ENCODE assay signal across 15 cellular contexts in the genomic region with DNA sequence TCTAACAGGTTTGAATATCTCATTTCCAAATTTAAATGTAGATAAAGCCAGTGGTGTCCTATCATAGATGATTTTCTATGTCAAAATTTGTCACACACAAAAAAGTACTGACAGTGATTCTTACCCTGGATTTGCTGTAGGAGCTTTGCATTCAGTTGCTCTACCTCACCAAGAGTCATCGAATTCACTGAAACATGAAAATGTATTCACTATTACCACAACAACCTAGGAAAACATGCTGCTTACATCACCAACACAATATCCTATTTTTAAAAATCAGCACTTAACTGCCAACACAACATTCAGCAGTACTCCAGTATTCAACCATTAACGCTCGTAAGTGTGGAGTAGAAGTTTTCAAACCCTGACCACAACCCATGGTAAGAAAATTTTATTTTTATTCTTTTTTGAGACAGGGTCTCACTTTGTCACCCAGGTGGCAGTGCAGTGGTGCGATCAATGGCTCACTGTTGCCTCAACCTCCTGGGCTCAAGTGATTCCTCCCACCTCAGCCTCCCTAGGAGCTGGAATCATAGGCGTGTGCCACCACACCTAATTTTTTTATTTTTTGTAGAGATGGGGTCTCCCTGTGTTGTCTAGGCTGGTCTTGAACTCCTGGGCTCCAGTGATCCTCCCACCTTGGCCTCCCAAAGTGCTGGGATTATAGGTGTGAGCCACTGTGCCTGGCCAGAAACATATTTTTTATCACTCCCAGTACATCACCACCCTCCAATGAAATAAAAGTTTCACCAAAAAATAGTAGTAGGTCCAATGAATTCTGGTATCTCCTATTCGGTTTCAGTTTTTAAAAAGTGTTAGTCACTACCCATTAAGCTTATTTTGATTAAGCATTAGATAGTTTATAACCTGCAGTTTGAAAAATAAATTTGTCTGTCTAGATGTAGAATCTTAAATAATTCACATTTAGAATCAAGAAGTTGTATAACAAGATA. TPM values are rescaled to one million over a fixed set of nuclear protein-coding genes. Genes with fewer than 3 reads are reported as not detected.
DNase-seq lines count a peak whose midpoint lies in the region; ATAC-seq and TF ChIP-seq lines count a peak whose summit lies in the region.
"Had no signal": no experiment of that assay in that cellular context is flagged by ENCODE, and none has a peak within 500 bp of the region (broad histone marks: within the 10 kb centered on the region; RNA-seq: fewer than 3 reads in every experiment).

No MANE protein-coding gene starts in this region.

- CTCF ChIA-PET in CD4-positive, alpha-beta memory T cell (lab: Charles Lee; ENCODE audit: partially characterized antibody), result interaction anchor here (1.2 to 3.1 kb wide), 9 partner anchors 10 to 129 kb away, joined by 3 to 16 read pairs (median 6); no protein-coding TSS in a partner anchor

- H3K36me3 Mint-ChIP-seq in CD4-positive, alpha-beta memory T cell, result peaks cover 14 to 45% of the 10 kb centered on the region in 2 donors
- H3K36me3 Mint-ChIP-seq in IgD-negative memory B cell (peaks cover 3% of the 10 kb centered on the region), natural killer cell (no peaks in the 10 kb centered on the region), type B pancreatic cell (peaks cover 24% of the 10 kb centered on the region)
- peaks cover 61% of the 10 kb centered on the region for H3K36me3 Mint-ChIP-seq in activated T-helper 2 cell treated with anti-CD3 and anti-CD28 coated beads, Interferon-gamma antibody, Interleukin-2, Interleukin-4, amounts not matched to agents 10 μg/mL and 5 μg/mL and 100 μg/mL, durations not matched to agents 14 hours and 24 hours and 36 hours (ENCODE audit: low read depth)

- H3K27me3 ChIP-seq in CD4-positive, alpha-beta memory T cell (ENCODE audit: insufficient read depth, low read length), result no peaks in the 10 kb centered on the region
- H3K27me3 ChIP-seq: gastrocnemius medialis, tibial artery had no signal

- peak overlapping the region; percentile 49 to 92 (median 82) for H3K4me3 Mint-ChIP-seq in CD4-positive, alpha-beta memory T cell
- H3K4me3 Mint-ChIP-seq in IgD-negative memory B cell, result peak overlapping the region in 3 of 4 donors; percentile 13 to 94 (median 57)
- peak overlapping the region; percentile 13 for H3K4me3 Mint-ChIP-seq in activated T-helper 2 cell treated with anti-CD3 and anti-CD28 coated beads, Interferon-gamma antibody, Interleukin-2, Interleukin-4, amounts not matched to agents 10 μg/mL and 5 μg/mL and 100 μg/mL, durations not matched to agents 14 hours and 24 hours and 36 hours (ENCODE audit: low read depth)
- H3K4me3 Mint-ChIP-seq in natural killer cell, result peak overlapping the region; percentile 83
- H3K4me3 Mint-ChIP-seq in type B pancreatic cell, result no peak overlapping the region

- peaks cover 97% of the 10 kb centered on the region for H3K4me1 ChIP-seq in CD4-positive, alpha-beta memory T cell (ENCODE audit: insufficient read depth, low read length)
- H3K4me1 ChIP-seq: tibial artery had no signal

- intact Hi-C loops in CD4-positive, alpha-beta memory T cell (cut with micrococcal nuclease), result no loop called here
- intact Hi-C loops in activated T-helper 2 cell treated with anti-CD3 and anti-CD28 coated beads, Interferon-gamma antibody, Interleukin-2, Interleukin-4, amounts not matched to agents 10 μg/mL and 5 μg/mL and 100 μg/mL, durations not matched to agents 14 hours and 24 hours and 36 hours (cut with micrococcal nuclease), result loop anchor here (1.0 to 2.0 kb wide), 2 partner anchors 11 to 19 kb away; no protein-coding TSS in a partner anchor
- intact Hi-C loops in natural killer cell (cut with micrococcal nuclease), result loop anchor here (2.0 kb wide), 1 partner anchor 19 kb away; no protein-coding TSS in a partner anchor

- H3K36me3 ChIP-seq in CD4-positive, alpha-beta memory T cell (ENCODE audit: insufficient read depth, low read length), result peaks cover 8% of the 10 kb centered on the region

- no peaks in the 10 kb centered on the region for H3K27me3 Mint-ChIP-seq in CD4-positive, alpha-beta memory T cell
- H3K27me3 Mint-ChIP-seq in IgD-negative memory B cell (no peaks in the 10 kb centered on the region), natural killer cell (ENCODE audit: low read depth in 2 of 2) (no peaks in the 10 kb centered on the region), type B pancreatic cell (no peaks in the 10 kb centered on the region)
- H3K27me3 Mint-ChIP-seq in activated T-helper 2 cell treated with anti-CD3 and anti-CD28 coated beads, Interferon-gamma antibody, Interleukin-2, Interleukin-4, amounts not matched to agents 10 μg/mL and 5 μg/mL and 100 μg/mL, durations not matched to agents 14 hours and 24 hours and 36 hours (ENCODE audit: low read depth), result no peaks in the 10 kb centered on the region

- H3K27ac ChIP-seq in CD4-positive, alpha-beta memory T cell (ENCODE audit: low read depth, low read length), result peak overlapping the region; percentile 94
- H3K27ac ChIP-seq: SK-N-MC, tibial artery had no signal

- DNase-seq in CD4-positive, alpha-beta memory T cell, result no peak
- no peak for DNase-seq in activated T-helper 2 cell treated with anti-CD3 and anti-CD28 coated beads, Interferon-gamma antibody, Interleukin-2, Interleukin-4, amounts not matched to agents 10 μg/mL and 5 μg/mL and 100 μg/mL, durations not matched to agents 14 hours and 24 hours and 36 hours (ENCODE audit: low spot score)
- DNase-seq in natural killer cell, result no peak
- DNase-seq in CD1c-positive myeloid dendritic cell (ENCODE audit: extremely low spot score), result no peak
- no peak for DNase-seq in type B pancreatic cell (ENCODE audit: extremely low spot score, unreplicated experiment)
- no peak for DNase-seq in NCI-H1092 (lab: John Stamatoyannopoulos, UW)
- DNase-seq: activated effector memory CD4-positive, alpha-beta T cell treated with anti-CD3 and anti-CD28 coated beads, Interleukin-2, amount 50 U/mL, for 16 hours; gastrocnemius medialis; midbrain; NCI-H226; stimulated activated CD4-positive, alpha-beta T cell treated with anti-CD3 and anti-CD28 coated beads, Interleukin-15, amount 100 ng/mL, for 24 hours; tibial artery had no signal

- POLR2A ChIA-PET in CD4-positive, alpha-beta memory T cell (lab: Charles Lee; ENCODE audit: partially characterized antibody), result interaction anchor here (0.6 to 7.7 kb wide), 10 partner anchors 7 to 184 kb away, joined by 3 to 158 read pairs (median 8); a partner anchor contains a TSS

- peaks cover 47 to 74% (median 53%) of the 10 kb centered on the region in 4 donors for H3K4me1 Mint-ChIP-seq in CD4-positive, alpha-beta memory T cell
- peaks cover 33 to 42% (median 37%) of the 10 kb centered on the region in 3 donors for H3K4me1 Mint-ChIP-seq in IgD-negative memory B cell
- peaks cover 52% of the 10 kb centered on the region for H3K4me1 Mint-ChIP-seq in activated T-helper 2 cell treated with anti-CD3 and anti-CD28 coated beads, Interferon-gamma antibody, Interleukin-2, Interleukin-4, amounts not matched to agents 10 μg/mL and 5 μg/mL and 100 μg/mL, durations not matched to agents 14 hours and 24 hours and 36 hours (ENCODE audit: low read depth)
- H3K4me1 Mint-ChIP-seq in natural killer cell, result peaks cover 30 to 48% of the 10 kb centered on the region in 2 donors
- H3K4me1 Mint-ChIP-seq in type B pancreatic cell (ENCODE audit: unreplicated experiment), result peaks cover 7% of the 10 kb centered on the region

- H3K9me3 ChIP-seq in CD4-positive, alpha-beta memory T cell (ENCODE audit: control insufficient read depth in 1 of 2, low read length in 2 of 2), result no peaks in the 10 kb centered on the region
- H3K9me3 ChIP-seq: gastrocnemius medialis, tibial artery had no signal

- peak overlapping the region; percentile 87 to 97 (median 92) for H3K27ac Mint-ChIP-seq in CD4-positive, alpha-beta memory T cell
- H3K27ac Mint-ChIP-seq in IgD-negative memory B cell, result peak overlapping the region; percentile 51 to 90 (median 83)
- peak overlapping the region; percentile 69 for H3K27ac Mint-ChIP-seq in activated T-helper 2 cell treated with anti-CD3 and anti-CD28 coated beads, Interferon-gamma antibody, Interleukin-2, Interleukin-4, amounts not matched to agents 10 μg/mL and 5 μg/mL and 100 μg/mL, durations not matched to agents 14 hours and 24 hours and 36 hours
- peak overlapping the region; percentile 82 to 91 for H3K27ac Mint-ChIP-seq in natural killer cell
- no peak overlapping the region for H3K27ac Mint-ChIP-seq in type B pancreatic cell

- peaks cover 0 to 3% (median 0%) of the 10 kb centered on the region in 8 donors for H3K9me3 Mint-ChIP-seq in CD4-positive, alpha-beta memory T cell
- H3K9me3 Mint-ChIP-seq in IgD-negative memory B cell (no peaks in the 10 kb centered on the region), natural killer cell (no peaks in the 10 kb centered on the region), type B pancreatic cell (no peaks in the 10 kb centered on the region)
- no peaks in the 10 kb centered on the region for H3K9me3 Mint-ChIP-seq in activated T-helper 2 cell treated with anti-CD3 and anti-CD28 coated beads, Interferon-gamma antibody, Interleukin-2, Interleukin-4, amounts not matched to agents 10 μg/mL and 5 μg/mL and 100 μg/mL, durations not matched to agents 14 hours and 24 hours and 36 hours

- peak overlapping the region in 1 of 2 donors; percentile 72 for H3K4me3 ChIP-seq in CD4-positive, alpha-beta memory T cell (ENCODE audit: low read length in 2 of 2)
- H3K4me3 ChIP-seq: tibial artery had no signal

- TF ChIP-seq CTCF in natural killer cell (IDR thresholded peaks at IDR 0.05) (no peak), type B pancreatic cell (conservative IDR thresholded peaks at IDR 0.05) (no peak)

- ATAC-seq in natural killer cell (peak in 1 of 3 donors; percentile 14), HG03280 (IDR thresholded peaks at IDR 0.05; ENCODE audit: unreplicated experiment) (no peak)
- ATAC-seq: gastrocnemius medialis had no signal

RNA-seq across cellular contexts. Expression of a gene that starts 23.8 kb away (rescaled TPM):
- total RNA-seq in CD4-positive, alpha-beta memory T cell, result 10 to 100 TPM; 80.1 to 80.5 TPM
- 10 to 100 TPM; 38.5 to 46.4 TPM for polyA plus RNA-seq in CD4-positive, alpha-beta memory T cell
- polyA plus RNA-seq in IgD-negative memory B cell, result 18.2 TPM
- 22.5 and 27.0 TPM in 2 replicates for total RNA-seq in activated T-helper 2 cell treated with anti-CD3 and anti-CD28 coated beads, Interferon-gamma antibody, Interleukin-2, Interleukin-4, amounts not matched to agents 10 μg/mL and 5 μg/mL and 100 μg/mL, durations not matched to agents 14 hours and 24 hours and 36 hours
- total RNA-seq in natural killer cell, result 10 to 100 TPM; 40.9 to 59.4 (median 46.4) TPM
- total RNA-seq in type B pancreatic cell (ENCODE audit: low replicate concordance), result 14.5 and 35.8 TPM in 2 replicates
